Comparison of ENCODE assay signal across 21 cellular contexts in genomic region chr11:3218483-3219280, GRCh38. TPM values are rescaled to one million over a fixed set of nuclear protein-coding genes. Genes with fewer than 3 reads are reported as not detected.
A peak's percentile ranks its signal among the peaks of the same experiment; 100 is the strongest.
DNase-seq lines count a peak whose midpoint lies in the region; ATAC-seq and TF ChIP-seq lines count a peak whose summit lies in the region.
"Had no signal": no experiment of that assay in that cellular context is flagged by ENCODE, and none has a peak within 500 bp of the region (broad histone marks: within the 10 kb centered on the region; RNA-seq: fewer than 3 reads in every experiment).

Gene MRGPRG, minus strand, starts transcription at chr11:3218813. Its CDS starts 0 bp downstream, at chr11:3218813.

- H3K9ac ChIP-seq in DND-41 (ENCODE audit: low read depth, low read length) = peak within 1 kb of the TSS; percentile 10; the same call in 1 of the 2 replicates

- no peak within 1 kb of the TSS for H3K4me2 ChIP-seq in DND-41 (ENCODE audit: insufficient read depth, low read length)

- peaks cover 32% of the 10 kb centered on the region for H3K4me1 ChIP-seq in DND-41 (ENCODE audit: insufficient read depth, low read length)

- H2AFZ ChIP-seq in DND-41 (ENCODE audit: low read depth, low read length) = no peak within 1 kb of the TSS

- intact Hi-C loops in posterior cingulate gyrus (cut with DNase I) = loop anchor here (5.0 to 10.0 kb wide), 3 partner anchors 51 to 124 kb away; partner anchors contain the start of gene OSBPL5

- H4K20me1 ChIP-seq in DND-41 (ENCODE audit: insufficient read depth, low read length) = no peaks in the 10 kb centered on the region

- no peaks in the 10 kb centered on the region for H3K9me3 ChIP-seq in DND-41 (ENCODE audit: insufficient read depth, low read length, severe bottlenecking)
- H3K9me3 ChIP-seq: esophagus muscularis mucosa, gastroesophageal sphincter, neutrophil, thyroid gland had no signal

- H3K36me3 ChIP-seq in DND-41 (ENCODE audit: insufficient read depth, low read length) = no peaks in the 10 kb centered on the region
- H3K36me3 ChIP-seq: cardiac muscle cell, esophagus muscularis mucosa, gastroesophageal sphincter, neutrophil, thyroid gland had no signal

- H3K4me3 ChIP-seq in DND-41 (ENCODE audit: low read depth in 1 of 2, low read length in 2 of 2) (no peak within 1 kb of the TSS), coronary artery (no peak within 1 kb of the TSS)
- H3K4me3 ChIP-seq: cardiac muscle cell, esophagus muscularis mucosa, gastroesophageal sphincter, thyroid gland had no signal

- no peak for ATAC-seq in DND-41 (ENCODE audit: insufficient read depth, low read depth)
- ATAC-seq: gastroesophageal sphincter; left colon; stimulated activated effector memory CD8-positive, alpha-beta T cell treated with anti-CD3 and anti-CD28 coated beads, Interleukin-12 subunit alpha, Interleukin-12 subunit beta, amount 100 ng/mL, for 72 hours had no signal

- H3K27ac ChIP-seq in DND-41 (ENCODE audit: low read length) (no peak within 1 kb of the TSS), coronary artery (no peak within 1 kb of the TSS)
- H3K27ac ChIP-seq: 22Rv1, cardiac muscle cell, esophagus muscularis mucosa, gastroesophageal sphincter, neutrophil, thyroid gland had no signal

- DNase-seq in DMS53 (lab: John Stamatoyannopoulos, UW) (peak; percentile 56), DMS53 treated with DMSO at 0.1 percent for 48 hours (lab: John Stamatoyannopoulos, UW; ENCODE audit: unreplicated experiment) (no peak), DND-41 (no peak), coronary artery (ENCODE audit: low spot score) (peak; percentile 68), posterior cingulate gyrus (peak in 6 of 10 donors; percentile 4 to 80 (median 30)), NCI-H510A treated with DMSO at 0.1 percent for 48 hours (lab: John Stamatoyannopoulos, UW) (no peak), H4 (ENCODE audit: low spot score) (no peak), NCI-H2081 treated with DMSO at 0.1 percent for 48 hours (lab: John Stamatoyannopoulos, UW) (no peak)
- DNase-seq: activated CD4-positive, alpha-beta T cell treated with anti-CD3 and anti-CD28 coated beads, Interleukin-2, amount 50 U/mL, for 4 hours; effector CD4-positive, alpha-beta T cell; retina had no signal

- no peak for TF ChIP-seq CTCF in DND-41 (IDR thresholded peaks at IDR 0.05; ENCODE audit: borderline replicate concordance, extremely low read depth, low read length, poor library complexity, severe bottlenecking)
- no peak for TF ChIP-seq CTCF in coronary artery (IDR thresholded peaks at IDR 0.05)

- no peaks in the 10 kb centered on the region for H3K27me3 ChIP-seq in DND-41 (ENCODE audit: insufficient read depth, low read length, poor library complexity)
- H3K27me3 ChIP-seq: thyroid gland had no signal

- H3K79me2 ChIP-seq in DND-41 (ENCODE audit: insufficient read depth, low read length) = no peaks in the 10 kb centered on the region

RNA-seq across cellular contexts. Expression of gene MRGPRG, which starts in this region (rescaled TPM):
- not detected in 2 replicates for total RNA-seq in H4 (2014; rRNA removed; shearing (Covaris generic))
- total RNA-seq: cardiac muscle cell, esophagus muscularis mucosa, gastroesophageal sphincter, HT1080, left colon, mononuclear cell, thyroid gland had no signal

Comparison
In these comparisons a context has a peak if more than half of its experiments do, and no peak if none do; other contexts are left out.
1. DNase-seq: peak in DMS53 (single experiment), coronary artery (single experiment) and posterior cingulate gyrus (6 of 10); none in DMS53 treated with DMSO at 0.1 percent for 48 hours (single experiment), DND-41 (single experiment), NCI-H510A treated with DMSO at 0.1 percent for 48 hours (single experiment), H4 (single experiment) and NCI-H2081 treated with DMSO at 0.1 percent for 48 hours (single experiment).